ENCODE assay signal across 8 cellular contexts in the genomic region with DNA sequence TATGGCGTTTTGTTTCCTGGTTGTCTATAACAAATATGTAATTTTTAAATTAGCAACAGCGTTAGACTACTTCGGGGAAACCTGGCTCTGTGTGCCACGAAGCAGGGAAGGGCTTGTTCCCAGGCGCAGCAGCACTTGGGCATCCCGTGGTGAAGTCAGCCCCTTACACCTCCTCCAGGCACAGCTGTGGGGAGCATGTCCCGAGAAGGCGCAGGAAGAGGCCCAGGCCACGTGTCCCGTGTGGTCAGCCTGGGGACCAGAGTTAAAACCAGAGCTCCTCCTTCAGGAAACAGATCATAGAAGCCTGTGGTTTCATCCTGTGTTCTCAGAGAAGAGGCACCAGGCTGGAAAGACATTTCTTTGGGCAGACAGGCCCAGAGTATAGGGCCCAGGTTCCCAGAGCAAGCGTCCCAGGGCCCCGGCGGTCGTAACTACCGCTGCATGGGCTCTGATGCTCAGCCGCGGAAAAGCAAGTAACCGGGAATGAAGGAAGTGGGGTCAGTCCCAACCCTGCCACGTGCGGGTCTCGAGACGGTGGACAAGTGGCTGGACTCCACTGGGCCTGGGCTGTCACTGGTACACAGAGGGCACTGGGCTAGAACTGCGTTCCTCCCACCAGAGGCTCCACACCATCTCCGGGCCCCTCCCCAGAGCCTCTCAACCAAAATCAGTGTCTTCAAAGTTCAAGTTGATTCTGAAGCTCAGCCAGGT. TPM values are rescaled to one million over a fixed set of nuclear protein-coding genes. Genes with fewer than 3 reads are reported as not detected.
DNase-seq lines count a peak whose midpoint lies in the region; ATAC-seq and TF ChIP-seq lines count a peak whose summit lies in the region.

No MANE protein-coding gene starts in this region.

- TF ChIP-seq POLR2A in breast epithelium (IDR thresholded peaks at IDR 0.05) (no peak), vagina (IDR thresholded peaks at IDR 0.05) (no peak)

- H3K4me1 ChIP-seq in breast epithelium = peaks cover 0 to 5% of the 10 kb centered on the region in 2 donors
- peaks cover 12% of the 10 kb centered on the region for H3K4me1 ChIP-seq in vagina

- H3K4me3 ChIP-seq in breast epithelium = peak overlapping the region in 1 of 3 donors; percentile 8
- H3K4me3 ChIP-seq in vagina = no peak overlapping the region

- no peaks in the 10 kb centered on the region for H3K27me3 ChIP-seq in breast epithelium
- no peaks in the 10 kb centered on the region for H3K27me3 ChIP-seq in vagina

- H3K9me3 ChIP-seq in breast epithelium = no peaks in the 10 kb centered on the region
- no peaks in the 10 kb centered on the region for H3K9me3 ChIP-seq in vagina

- intact Hi-C loops in breast epithelium (cut with DNase I; ENCODE audit: low total_unique reads) = loop anchor here (10.0 kb wide), 2 partner anchors 96 to 366 kb away; no protein-coding TSS in a partner anchor
- intact Hi-C loops in vagina (cut with DNase I) = no loop called here

- H3K36me3 ChIP-seq in breast epithelium = no peaks in the 10 kb centered on the region
- H3K36me3 ChIP-seq in vagina = no peaks in the 10 kb centered on the region

- H3K27ac ChIP-seq in breast epithelium (peak overlapping the region; percentile 76 to 85), vagina (peak overlapping the region; percentile 73)

- ATAC-seq in GM19395 (IDR thresholded peaks at IDR 0.05; ENCODE audit: unreplicated experiment) = peak; percentile 61

- peak; percentile 96 for DNase-seq in AG08396 (ENCODE audit: low spot score)
- DNase-seq in NOMO-1 treated with dmso at 0.1 percent for 144 hours (lab: John Stamatoyannopoulos, UW; ENCODE audit: unreplicated experiment) = peak; percentile 63
- peak in 1 of 2 donors; percentile 64 for DNase-seq in breast epithelium (ENCODE audit: low spot score in 2 of 2)
- peak; percentile 76 for DNase-seq in medulla oblongata (ENCODE audit: extremely low spot score)
- no peak for DNase-seq in vagina (ENCODE audit: extremely low spot score in 2 of 2)
- no peak for DNase-seq in germinal center (ENCODE audit: low spot score)
- no peak for DNase-seq in stimulated activated CD4-positive, alpha-beta T cell treated with anti-CD3 and anti-CD28 coated beads, Interleukin-1b, Interleukin-23, amount 100 ng/mL, for 48 hours

- TF ChIP-seq CTCF in breast epithelium (IDR thresholded peaks at IDR 0.05) (no peak), vagina (IDR thresholded peaks at IDR 0.05) (no peak)

RNA-seq across cellular contexts. Expression of a gene that starts 7.1 kb away (rescaled TPM):
- total RNA-seq in breast epithelium = 10 to 100 TPM; 13.3 to 28.5 (median 18.0) TPM
- total RNA-seq in vagina = 19.4 TPM

RNA-seq across cellular contexts. Expression of a gene that starts 7.1 kb away (rescaled TPM):
- total RNA-seq in breast epithelium (10 to 100 TPM; 10.9 to 20.2 (median 18.0) TPM), vagina (8.3 TPM)

RNA-seq across cellular contexts. Expression of a gene that starts 16.4 kb away (rescaled TPM):
- total RNA-seq in breast epithelium (10 to 100 TPM; 27.7 to 33.9 (median 28.8) TPM), vagina (62.4 TPM)

Comparison
In these comparisons a context has a peak if more than half of its experiments do, and no peak if none do; other contexts are left out.
1. DNase-seq: peak in AG08396 (single experiment), NOMO-1 treated with dmso at 0.1 percent for 144 hours (single experiment) and medulla oblongata (single experiment); none in vagina (0 of 2), germinal center (single experiment) and stimulated activated CD4-positive, alpha-beta T cell treated with anti-CD3 and anti-CD28 coated beads, Interleukin-1b, Interleukin-23, amount 100 ng/mL, for 48 hours (single experiment).